Comparison of ENCODE assay signal across 8 cellular contexts in genomic region chr7:31373337-31374289, GRCh38. TPM values are rescaled to one million over a fixed set of nuclear protein-coding genes. Genes with fewer than 3 reads are reported as not detected.
DNase-seq lines count a peak whose midpoint lies in the region; ATAC-seq and TF ChIP-seq lines count a peak whose summit lies in the region.

No MANE protein-coding gene starts in this region.

- H3K9me3 ChIP-seq in SJCRH30 (replicated peaks), result no peaks in the 10 kb centered on the region
- H3K9me3 ChIP-seq in fibroblast of lung (ENCODE audit: control insufficient read depth, insufficient read depth, low read depth, low read length), result no peaks in the 10 kb centered on the region
- H3K9me3 ChIP-seq in trophoblast cell (ENCODE audit: insufficient read depth, low read depth, low read length), result no peaks in the 10 kb centered on the region
- no peaks in the 10 kb centered on the region for H3K9me3 ChIP-seq in thyroid gland

- H2BK120ac ChIP-seq in trophoblast cell (ENCODE audit: insufficient read depth, low read length, poor library complexity), result no peak overlapping the region

- no peak overlapping the region for H2BK5ac ChIP-seq in trophoblast cell (ENCODE audit: low read depth, low read length, poor library complexity)

- H3K4me3 ChIP-seq in GM23338, result no peak overlapping the region
- no peak overlapping the region for H3K4me3 ChIP-seq in KMS-11 (IDR thresholded peaks at IDR 0.05; ENCODE audit: insufficient read depth, low read depth, low read length)
- no peak overlapping the region for H3K4me3 ChIP-seq in SJCRH30
- H3K4me3 ChIP-seq in fibroblast of lung (replicated peaks in 1 of 4; ENCODE audit: control extremely low read depth in 1 of 4, insufficient read depth in 1 of 4, low read depth in 3 of 4, low read length in 4 of 4), result no peak overlapping the region
- H3K4me3 ChIP-seq in trophoblast cell (ENCODE audit: low read depth, low read length), result no peak overlapping the region
- H3K4me3 ChIP-seq in thyroid gland (replicated peaks in 1 of 3), result no peak overlapping the region

- no peak overlapping the region for H3K4ac ChIP-seq in trophoblast cell (ENCODE audit: low read depth, low read length)

- no peak overlapping the region for H4K91ac ChIP-seq in trophoblast cell (ENCODE audit: low read depth, low read length)

- no peaks in the 10 kb centered on the region for H3K27me3 Mint-ChIP-seq in activated CD4-positive, alpha-beta T cell treated with anti-CD3 and anti-CD28 coated beads, Interleukin-2, amount 10 ng/mL, durations not matched to agents 24 days and 14 days
- H3K27me3 Mint-ChIP-seq in GM23338 (ENCODE audit: insufficient read depth, low read depth, poor library complexity), result peaks cover 9% of the 10 kb centered on the region

- H4K20me1 ChIP-seq in GM23338 (replicated peaks; ENCODE audit: insufficient read depth) (no peaks in the 10 kb centered on the region), KMS-11 (ENCODE audit: insufficient read depth) (no peaks in the 10 kb centered on the region), fibroblast of lung (ENCODE audit: control insufficient read depth, extremely low read depth, insufficient read depth, low read length) (no peaks in the 10 kb centered on the region)

- H3K79me2 ChIP-seq in GM23338 (replicated peaks; ENCODE audit: insufficient read depth) (no peaks in the 10 kb centered on the region), KMS-11 (ENCODE audit: insufficient read depth, low read depth) (no peaks in the 10 kb centered on the region), fibroblast of lung (ENCODE audit: control insufficient read depth, insufficient read depth, low read length) (no peaks in the 10 kb centered on the region), trophoblast cell (ENCODE audit: control insufficient read depth, insufficient read depth, low read length, poor library complexity) (no peaks in the 10 kb centered on the region)

- peak overlapping the region; percentile 0; the same call in 1 of the 2 replicates for H2AFZ ChIP-seq in GM23338
- H2AFZ ChIP-seq in KMS-11 (ENCODE audit: low read depth), result peak overlapping the region; percentile 5; the same call in 1 of the 2 replicates
- H2AFZ ChIP-seq in fibroblast of lung (ENCODE audit: low read length), result no peak overlapping the region
- no peak overlapping the region for H2AFZ ChIP-seq in trophoblast cell (ENCODE audit: insufficient read depth, low read length, poor library complexity)

- H3K27ac Mint-ChIP-seq in activated CD4-positive, alpha-beta T cell treated with anti-CD3 and anti-CD28 coated beads, Interleukin-2, amount 10 ng/mL, durations not matched to agents 24 days and 14 days, result no peak overlapping the region
- no peak overlapping the region for H3K27ac Mint-ChIP-seq in GM23338

- no peak overlapping the region for H3K23ac ChIP-seq in trophoblast cell (ENCODE audit: low read length)

- H3K9ac ChIP-seq in KMS-11 (no peak overlapping the region), fibroblast of lung (ENCODE audit: insufficient read depth, low read length) (no peak overlapping the region), trophoblast cell (ENCODE audit: low read length) (no peak overlapping the region)

- no peak overlapping the region for H3K4me3 Mint-ChIP-seq in activated CD4-positive, alpha-beta T cell treated with anti-CD3 and anti-CD28 coated beads, Interleukin-2, amount 10 ng/mL, durations not matched to agents 24 days and 14 days
- H3K4me3 Mint-ChIP-seq in GM23338, result no peak overlapping the region

- H3K9me2 ChIP-seq in GM23338 (ENCODE audit: insufficient read depth), result no peaks in the 10 kb centered on the region

- TF ChIP-seq CTCF in GM23338 (conservative IDR thresholded peaks at IDR 0.05; ENCODE audit: low read depth in 2 of 2) (peak; percentile 74 to 95), KMS-11 (conservative IDR thresholded peaks at IDR 0.05; ENCODE audit: low read depth, low read length) (peak; percentile 82), fibroblast of lung (conservative IDR thresholded peaks at IDR 0.05 in 1 of 2, IDR thresholded peaks at IDR 0.05 in 1 of 2; ENCODE audit: low read depth in 1 of 2, low read length in 2 of 2) (peak; percentile 45 to 70), thyroid gland (IDR thresholded peaks at IDR 0.05) (peak in 1 of 6 experiments; percentile 27)

- no peaks in the 10 kb centered on the region for H3K36me3 Mint-ChIP-seq in activated CD4-positive, alpha-beta T cell treated with anti-CD3 and anti-CD28 coated beads, Interleukin-2, amount 10 ng/mL, durations not matched to agents 24 days and 14 days (ENCODE audit: low read depth)
- no peaks in the 10 kb centered on the region for H3K36me3 Mint-ChIP-seq in GM23338 (ENCODE audit: low read depth)

- peak; percentile 94 for ATAC-seq in GM23338

- no peak overlapping the region for H3K4me2 ChIP-seq in GM23338
- no peak overlapping the region for H3K4me2 ChIP-seq in KMS-11
- no peak overlapping the region for H3K4me2 ChIP-seq in fibroblast of lung (ENCODE audit: extremely low read depth, insufficient read depth, low read length)
- no peak overlapping the region for H3K4me2 ChIP-seq in trophoblast cell (ENCODE audit: low read length)

- no peak overlapping the region for H3K18ac ChIP-seq in trophoblast cell (ENCODE audit: low read length)

- H3K4me1 Mint-ChIP-seq in activated CD4-positive, alpha-beta T cell treated with anti-CD3 and anti-CD28 coated beads, Interleukin-2, amount 10 ng/mL, durations not matched to agents 24 days and 14 days, result no peaks in the 10 kb centered on the region
- H3K4me1 Mint-ChIP-seq in GM23338, result peaks cover 26% of the 10 kb centered on the region; the same call in 2 of the 3 replicates

- TF ChIP-seq POLR2A in thyroid gland (IDR thresholded peaks at IDR 0.05), result no peak

- no peak overlapping the region for H2BK12ac ChIP-seq in trophoblast cell (ENCODE audit: low read length)

- no peaks in the 10 kb centered on the region for H3K79me1 ChIP-seq in trophoblast cell (ENCODE audit: low read length)

- H3K27me3 ChIP-seq in GM23338 (ENCODE audit: insufficient read depth) (peaks cover 9% of the 10 kb centered on the region; the same call in 1 of the 2 replicates), KMS-11 (ENCODE audit: insufficient read depth, low read depth) (no peaks in the 10 kb centered on the region), SJCRH30 (peaks cover 31% of the 10 kb centered on the region), fibroblast of lung (ENCODE audit: control insufficient read depth, insufficient read depth, low read length) (no peaks in the 10 kb centered on the region), trophoblast cell (ENCODE audit: insufficient read depth, low read length) (no peaks in the 10 kb centered on the region), thyroid gland (no peaks in the 10 kb centered on the region)

- H3K27ac ChIP-seq in GM23338 (ENCODE audit: low read depth), result no peak overlapping the region
- no peak overlapping the region for H3K27ac ChIP-seq in KMS-11
- H3K27ac ChIP-seq in SJCRH30, result no peak overlapping the region
- no peak overlapping the region for H3K27ac ChIP-seq in fibroblast of lung (ENCODE audit: insufficient read depth, low read length)
- H3K27ac ChIP-seq in trophoblast cell (ENCODE audit: low read depth, low read length), result no peak overlapping the region
- no peak overlapping the region for H3K27ac ChIP-seq in thyroid gland

- no peak overlapping the region for H4K8ac ChIP-seq in trophoblast cell (ENCODE audit: low read depth, low read length)

- no peaks in the 10 kb centered on the region for H3F3A ChIP-seq in GM23338 (replicated peaks; ENCODE audit: low read depth)

- no CpG with 5 or more reads among the region's 12 CpGs for WGBS in trophoblast cell (ENCODE audit: extremely low coverage, insufficient coverage, insufficient read length)
- 78 to 81% methylated on average over 9 to 12 of the region's 12 CpGs for whole genome bisulfite sequencing in thyroid gland, 2 donors

- no peak overlapping the region for H3K14ac ChIP-seq in trophoblast cell (ENCODE audit: low read length)

- intact Hi-C loops in activated CD4-positive, alpha-beta T cell treated with anti-CD3 and anti-CD28 coated beads, Interleukin-2, amount 10 ng/mL, durations not matched to agents 24 days and 14 days (cut with micrococcal nuclease), result no loop called here
- intact Hi-C loops in thyroid gland (cut with DNase I), result no loop called here

- peak; percentile 59 for DNase-seq in activated CD4-positive, alpha-beta T cell treated with anti-CD3 and anti-CD28 coated beads, Interleukin-2, amount 10 ng/mL, durations not matched to agents 24 days and 14 days
- DNase-seq in activated CD4-positive, alpha-beta T cell treated with anti-CD3 and anti-CD28 coated beads, Interleukin-2, amount 50 U/mL, for 1 hour, result no peak
- DNase-seq in GM23338 (ENCODE audit: low spot score) (peak; percentile 88), SJCRH30 (peak; percentile 36 to 64), fibroblast of lung (ENCODE audit: low read depth in 2 of 2) (peak; percentile 45 to 48), trophoblast cell (peak; percentile 38 to 77), thyroid gland (no peak)

- no peak overlapping the region for H4K12ac ChIP-seq in trophoblast cell (ENCODE audit: low read depth, low read length)

- no peak overlapping the region for H2AK5ac ChIP-seq in trophoblast cell (ENCODE audit: low read length)

- H3K4me1 ChIP-seq in GM23338 (ENCODE audit: insufficient read depth), result peaks cover 16% of the 10 kb centered on the region
- peaks cover 8% of the 10 kb centered on the region for H3K4me1 ChIP-seq in KMS-11 (ENCODE audit: low read depth, poor library complexity, severe bottlenecking)
- no peaks in the 10 kb centered on the region for H3K4me1 ChIP-seq in SJCRH30
- no peaks in the 10 kb centered on the region for H3K4me1 ChIP-seq in fibroblast of lung (ENCODE audit: control insufficient read depth, extremely low read depth, insufficient read depth, low read length)
- peaks cover 2 to 3% of the 10 kb centered on the region in 2 experiments for H3K4me1 ChIP-seq in trophoblast cell (ENCODE audit: control insufficient read depth in 1 of 2, insufficient read depth in 2 of 2, low read length in 2 of 2)
- H3K4me1 ChIP-seq in thyroid gland, result no peaks in the 10 kb centered on the region

- H3K36me3 ChIP-seq in GM23338 (ENCODE audit: insufficient read depth) (no peaks in the 10 kb centered on the region), KMS-11 (ENCODE audit: insufficient read depth) (no peaks in the 10 kb centered on the region), SJCRH30 (no peaks in the 10 kb centered on the region), fibroblast of lung (ENCODE audit: control insufficient read depth, insufficient read depth, low read length) (no peaks in the 10 kb centered on the region), trophoblast cell (ENCODE audit: control insufficient read depth in 1 of 2, insufficient read depth in 2 of 2, low read length in 2 of 2) (no peaks in the 10 kb centered on the region), thyroid gland (no peaks in the 10 kb centered on the region)

- H3K9me3 Mint-ChIP-seq in activated CD4-positive, alpha-beta T cell treated with anti-CD3 and anti-CD28 coated beads, Interleukin-2, amount 10 ng/mL, durations not matched to agents 24 days and 14 days, result no peaks in the 10 kb centered on the region
- H3K9me3 Mint-ChIP-seq in GM23338, result no peaks in the 10 kb centered on the region

RNA-seq across cellular contexts. Expression of gene NEUROD6, which starts 33.1 kb away (rescaled TPM):
- total RNA-seq in activated CD4-positive, alpha-beta T cell treated with anti-CD3 and anti-CD28 coated beads, Interleukin-2, amount 10 ng/mL, durations not matched to agents 24 days and 14 days, result not detected in 2 replicates
- not detected in 2 replicates for total RNA-seq in GM23338 (2014; rRNA removed; shearing (Covaris generic))
- polyA plus RNA-seq in GM23338 (2016; fragmentation: Nextera tagmentation; extraction: Ambion mirVana) (not detected in 2 replicates), fibroblast of lung (not detected in 2 replicates)
- not detected in 2 replicates for total RNA-seq in SJCRH30 (2014; rRNA removed; shearing (Covaris generic))
- total RNA-seq in fibroblast of lung (not detected in 2 replicates), thyroid gland (not detected)
- polyA plus RNA-seq in fibroblast of lung (2012), result not detected in 2 replicates
- polyA minus RNA-seq in fibroblast of lung (ENCODE audit: low replicate concordance), result not detected in 2 replicates
- polyA plus RNA-seq in trophoblast cell (2013), result not detected in 2 replicates

Comparison
In these comparisons a context has a peak if more than half of its experiments do, and no peak if none do; other contexts are left out.
1. DNase-seq: peak in activated CD4-positive, alpha-beta T cell treated with anti-CD3 and anti-CD28 coated beads, Interleukin-2, amount 10 ng/mL, durations not matched to agents 24 days and 14 days (single experiment), GM23338 (single experiment), SJCRH30 (2 of 2), fibroblast of lung (2 of 2) and trophoblast cell (2 of 2); none in activated CD4-positive, alpha-beta T cell treated with anti-CD3 and anti-CD28 coated beads, Interleukin-2, amount 50 U/mL, for 1 hour (single experiment) and thyroid gland (0 of 2).
2. H2AFZ ChIP-seq: peak in GM23338 (single experiment) and KMS-11 (single experiment); none in fibroblast of lung (single experiment) and trophoblast cell (single experiment).